Comparison of ENCODE assay signal across 1 cellular context in the genomic region with DNA sequence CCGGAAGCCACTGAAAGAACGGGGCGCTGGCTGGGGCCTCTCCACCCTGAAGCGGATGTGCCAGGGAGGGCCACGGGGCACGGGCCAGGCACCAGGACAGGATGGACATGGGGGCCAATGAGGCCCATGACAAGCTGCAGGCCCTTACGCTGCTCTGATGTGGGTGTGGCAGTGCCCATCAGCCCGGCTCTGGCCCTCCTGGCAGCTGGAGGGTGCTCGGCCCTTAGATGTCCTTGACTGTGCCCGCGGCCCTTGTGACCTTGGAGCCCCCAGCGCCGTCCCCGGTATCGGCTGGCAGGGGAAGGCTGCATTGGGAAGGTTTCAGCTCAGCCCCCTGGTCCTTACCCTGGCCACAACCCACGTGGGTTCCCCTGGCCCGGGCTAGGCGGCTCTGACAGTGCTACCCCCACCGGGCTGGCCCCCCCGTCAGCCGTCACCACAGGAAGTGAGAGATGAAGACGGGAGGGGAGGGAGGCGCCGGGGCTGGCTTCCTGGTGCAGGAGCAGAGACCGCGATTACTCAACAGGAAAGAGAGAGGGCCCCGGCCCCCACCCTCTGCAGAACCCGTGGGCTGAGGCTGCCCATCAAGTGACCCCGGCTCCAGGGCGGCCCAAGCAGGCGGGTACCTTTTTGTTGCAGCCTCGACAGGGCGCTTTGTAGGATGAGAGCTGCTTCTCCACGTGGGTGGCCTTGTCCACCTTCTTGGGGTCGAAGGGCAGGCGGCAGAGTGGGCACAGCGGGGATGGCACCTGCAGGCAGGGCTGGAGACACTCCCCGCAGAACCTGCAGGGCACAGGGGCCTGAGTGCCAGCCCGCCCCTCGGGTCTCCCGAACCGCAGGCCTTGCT.
TF ChIP-seq lines count a peak whose summit lies in the region.

No MANE protein-coding gene starts in this region.

TF ChIP-seq in HepG2, 621 proteins besides CTCF, POLR2A, EP300 and RAD21 (continued from another document and continues in another):
- TF ChIP-seq, protein P1, sequence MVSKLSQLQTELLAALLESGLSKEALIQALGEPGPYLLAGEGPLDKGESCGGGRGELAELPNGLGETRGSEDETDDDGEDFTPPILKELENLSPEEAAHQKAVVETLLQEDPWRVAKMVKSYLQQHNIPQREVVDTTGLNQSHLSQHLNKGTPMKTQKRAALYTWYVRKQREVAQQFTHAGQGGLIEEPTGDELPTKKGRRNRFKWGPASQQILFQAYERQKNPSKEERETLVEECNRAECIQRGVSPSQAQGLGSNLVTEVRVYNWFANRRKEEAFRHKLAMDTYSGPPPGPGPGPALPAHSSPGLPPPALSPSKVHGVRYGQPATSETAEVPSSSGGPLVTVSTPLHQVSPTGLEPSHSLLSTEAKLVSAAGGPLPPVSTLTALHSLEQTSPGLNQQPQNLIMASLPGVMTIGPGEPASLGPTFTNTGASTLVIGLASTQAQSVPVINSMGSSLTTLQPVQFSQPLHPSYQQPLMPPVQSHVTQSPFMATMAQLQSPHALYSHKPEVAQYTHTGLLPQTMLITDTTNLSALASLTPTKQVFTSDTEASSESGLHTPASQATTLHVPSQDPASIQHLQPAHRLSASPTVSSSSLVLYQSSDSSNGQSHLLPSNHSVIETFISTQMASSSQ (IDR thresholded peaks at IDR 0.05; ENCODE audit: low read depth) = 0 out of 2 replicates have a peak, but pooled peaks have one; percentile 25
- TF ChIP-seq, protein P1 (CRISPR knock-in tag; IDR thresholded peaks at IDR 0.05; ENCODE audit: borderline replicate concordance) = peak; percentile 40; the same call in 1 of the 2 replicates
- no peak for TF ChIP-seq KDM1A (CRISPR knock-in tag; IDR thresholded peaks at IDR 0.05)
- TF ChIP-seq RXRB (CRISPR knock-in tag; IDR thresholded peaks at IDR 0.05; ENCODE audit: borderline replicate concordance) = peak; percentile 90
- TF ChIP-seq SMAD1 (CRISPR knock-in tag; IDR thresholded peaks at IDR 0.05; ENCODE audit: borderline replicate concordance, low read depth) = peak; percentile 93; the same call in 1 of the 2 replicates
- TF ChIP-seq, protein P2, sequence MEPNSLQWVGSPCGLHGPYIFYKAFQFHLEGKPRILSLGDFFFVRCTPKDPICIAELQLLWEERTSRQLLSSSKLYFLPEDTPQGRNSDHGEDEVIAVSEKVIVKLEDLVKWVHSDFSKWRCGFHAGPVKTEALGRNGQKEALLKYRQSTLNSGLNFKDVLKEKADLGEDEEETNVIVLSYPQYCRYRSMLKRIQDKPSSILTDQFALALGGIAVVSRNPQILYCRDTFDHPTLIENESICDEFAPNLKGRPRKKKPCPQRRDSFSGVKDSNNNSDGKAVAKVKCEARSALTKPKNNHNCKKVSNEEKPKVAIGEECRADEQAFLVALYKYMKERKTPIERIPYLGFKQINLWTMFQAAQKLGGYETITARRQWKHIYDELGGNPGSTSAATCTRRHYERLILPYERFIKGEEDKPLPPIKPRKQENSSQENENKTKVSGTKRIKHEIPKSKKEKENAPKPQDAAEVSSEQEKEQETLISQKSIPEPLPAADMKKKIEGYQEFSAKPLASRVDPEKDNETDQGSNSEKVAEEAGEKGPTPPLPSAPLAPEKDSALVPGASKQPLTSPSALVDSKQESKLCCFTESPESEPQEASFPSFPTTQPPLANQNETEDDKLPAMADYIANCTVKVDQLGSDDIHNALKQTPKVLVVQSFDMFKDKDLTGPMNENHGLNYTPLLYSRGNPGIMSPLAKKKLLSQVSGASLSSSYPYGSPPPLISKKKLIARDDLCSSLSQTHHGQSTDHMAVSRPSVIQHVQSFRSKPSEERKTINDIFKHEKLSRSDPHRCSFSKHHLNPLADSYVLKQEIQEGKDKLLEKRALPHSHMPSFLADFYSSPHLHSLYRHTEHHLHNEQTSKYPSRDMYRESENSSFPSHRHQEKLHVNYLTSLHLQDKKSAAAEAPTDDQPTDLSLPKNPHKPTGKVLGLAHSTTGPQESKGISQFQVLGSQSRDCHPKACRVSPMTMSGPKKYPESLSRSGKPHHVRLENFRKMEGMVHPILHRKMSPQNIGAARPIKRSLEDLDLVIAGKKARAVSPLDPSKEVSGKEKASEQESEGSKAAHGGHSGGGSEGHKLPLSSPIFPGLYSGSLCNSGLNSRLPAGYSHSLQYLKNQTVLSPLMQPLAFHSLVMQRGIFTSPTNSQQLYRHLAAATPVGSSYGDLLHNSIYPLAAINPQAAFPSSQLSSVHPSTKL (CRISPR knock-in tag; IDR thresholded peaks at IDR 0.05) = no peak; the same call in none of the 2 replicates
- no peak for TF ChIP-seq TOE1 (CRISPR knock-in tag; IDR thresholded peaks at IDR 0.05)
- TF ChIP-seq ZNF101 (CRISPR knock-in tag; IDR thresholded peaks at IDR 0.05; ENCODE audit: borderline replicate concordance, low read depth) = no peak
- no peak for TF ChIP-seq ZNF564 (CRISPR knock-in tag; IDR thresholded peaks at IDR 0.05)
- TF ChIP-seq, protein P3, sequence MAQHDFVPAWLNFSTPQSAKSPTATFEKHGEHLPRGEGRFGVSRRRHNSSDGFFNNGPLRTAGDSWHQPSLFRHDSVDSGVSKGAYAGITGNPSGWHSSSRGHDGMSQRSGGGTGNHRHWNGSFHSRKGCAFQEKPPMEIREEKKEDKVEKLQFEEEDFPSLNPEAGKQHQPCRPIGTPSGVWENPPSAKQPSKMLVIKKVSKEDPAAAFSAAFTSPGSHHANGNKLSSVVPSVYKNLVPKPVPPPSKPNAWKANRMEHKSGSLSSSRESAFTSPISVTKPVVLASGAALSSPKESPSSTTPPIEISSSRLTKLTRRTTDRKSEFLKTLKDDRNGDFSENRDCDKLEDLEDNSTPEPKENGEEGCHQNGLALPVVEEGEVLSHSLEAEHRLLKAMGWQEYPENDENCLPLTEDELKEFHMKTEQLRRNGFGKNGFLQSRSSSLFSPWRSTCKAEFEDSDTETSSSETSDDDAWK (CRISPR knock-in tag; IDR thresholded peaks at IDR 0.05) = no peak
- no peak for TF ChIP-seq ZNF569 (CRISPR knock-in tag; IDR thresholded peaks at IDR 0.05; ENCODE audit: borderline replicate concordance)
- TF ChIP-seq PAXIP1 (CRISPR knock-in tag; conservative IDR thresholded peaks at IDR 0.05) = peak; percentile 89
- TF ChIP-seq HIVEP1 (CRISPR knock-in tag; IDR thresholded peaks at IDR 0.05) = peak; percentile 40
- peak; percentile 46; the same call in 1 of the 2 replicates for TF ChIP-seq ZNF180 (CRISPR knock-in tag; IDR thresholded peaks at IDR 0.05; ENCODE audit: borderline replicate concordance, low read depth)
- no peak for TF ChIP-seq PRMT3 (CRISPR knock-in tag; IDR thresholded peaks at IDR 0.05; ENCODE audit: borderline replicate concordance, low read depth)
- TF ChIP-seq ATF1 (CRISPR knock-in tag; IDR thresholded peaks at IDR 0.05) = peak; percentile 67; the same call in 1 of the 2 replicates
- TF ChIP-seq ZC3H13 (CRISPR knock-in tag; IDR thresholded peaks at IDR 0.05) = 0 out of 2 replicates have a peak, but pooled peaks have one; percentile 72
- no peak; the same call in 1 of the 2 replicates for TF ChIP-seq GFI1 (CRISPR knock-in tag; IDR thresholded peaks at IDR 0.05; ENCODE audit: borderline replicate concordance)
- TF ChIP-seq, protein P4, sequence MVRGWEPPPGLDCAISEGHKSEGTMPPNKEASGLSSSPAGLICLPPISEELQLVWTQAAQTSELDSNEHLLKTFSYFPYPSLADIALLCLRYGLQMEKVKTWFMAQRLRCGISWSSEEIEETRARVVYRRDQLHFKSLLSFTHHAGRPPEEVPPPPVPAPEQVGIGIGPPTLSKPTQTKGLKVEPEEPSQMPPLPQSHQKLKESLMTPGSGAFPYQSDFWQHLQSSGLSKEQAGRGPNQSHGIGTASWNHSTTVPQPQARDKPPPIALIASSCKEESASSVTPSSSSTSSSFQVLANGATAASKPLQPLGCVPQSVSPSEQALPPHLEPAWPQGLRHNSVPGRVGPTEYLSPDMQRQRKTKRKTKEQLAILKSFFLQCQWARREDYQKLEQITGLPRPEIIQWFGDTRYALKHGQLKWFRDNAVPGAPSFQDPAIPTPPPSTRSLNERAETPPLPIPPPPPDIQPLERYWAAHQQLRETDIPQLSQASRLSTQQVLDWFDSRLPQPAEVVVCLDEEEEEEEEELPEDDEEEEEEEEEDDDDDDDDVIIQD (CRISPR knock-in tag; IDR thresholded peaks at IDR 0.05; ENCODE audit: low read depth) = no peak
- TF ChIP-seq ZFP82 (CRISPR knock-in tag; IDR thresholded peaks at IDR 0.05; ENCODE audit: borderline replicate concordance) = peak; percentile 94; the same call in 1 of the 2 replicates
- no peak; the same call in 1 of the 2 replicates for TF ChIP-seq ZNF558 (CRISPR knock-in tag; IDR thresholded peaks at IDR 0.05; ENCODE audit: borderline replicate concordance)
- TF ChIP-seq, protein P5, sequence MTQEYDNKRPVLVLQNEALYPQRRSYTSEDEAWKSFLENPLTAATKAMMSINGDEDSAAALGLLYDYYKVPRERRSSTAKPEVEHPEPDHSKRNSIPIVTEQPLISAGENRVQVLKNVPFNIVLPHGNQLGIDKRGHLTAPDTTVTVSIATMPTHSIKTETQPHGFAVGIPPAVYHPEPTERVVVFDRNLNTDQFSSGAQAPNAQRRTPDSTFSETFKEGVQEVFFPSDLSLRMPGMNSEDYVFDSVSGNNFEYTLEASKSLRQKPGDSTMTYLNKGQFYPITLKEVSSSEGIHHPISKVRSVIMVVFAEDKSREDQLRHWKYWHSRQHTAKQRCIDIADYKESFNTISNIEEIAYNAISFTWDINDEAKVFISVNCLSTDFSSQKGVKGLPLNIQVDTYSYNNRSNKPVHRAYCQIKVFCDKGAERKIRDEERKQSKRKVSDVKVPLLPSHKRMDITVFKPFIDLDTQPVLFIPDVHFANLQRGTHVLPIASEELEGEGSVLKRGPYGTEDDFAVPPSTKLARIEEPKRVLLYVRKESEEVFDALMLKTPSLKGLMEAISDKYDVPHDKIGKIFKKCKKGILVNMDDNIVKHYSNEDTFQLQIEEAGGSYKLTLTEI (CRISPR knock-in tag; conservative IDR thresholded peaks at IDR 0.05) = no peak
- no peak for TF ChIP-seq EZH2 (conservative IDR thresholded peaks at IDR 0.05; ENCODE audit: low read depth, low read length)
- peak; percentile 70; the same call in 1 of the 2 replicates for TF ChIP-seq GZF1 (CRISPR knock-in tag; IDR thresholded peaks at IDR 0.05)
- no peak for TF ChIP-seq MBNL3 (CRISPR knock-in tag; conservative IDR thresholded peaks at IDR 0.05)
- peak; percentile 94 for TF ChIP-seq MEIS2 (CRISPR knock-in tag; IDR thresholded peaks at IDR 0.05)
- no peak for TF ChIP-seq CENPBD1 (CRISPR knock-in tag; IDR thresholded peaks at IDR 0.05; ENCODE audit: borderline replicate concordance, low read depth)
- 0 out of 2 replicates have a peak, but pooled peaks have one; percentile 38 for TF ChIP-seq TSC22D2 (CRISPR knock-in tag; IDR thresholded peaks at IDR 0.05; ENCODE audit: borderline replicate concordance)
- TF ChIP-seq SCMH1 (CRISPR knock-in tag; IDR thresholded peaks at IDR 0.05; ENCODE audit: borderline replicate concordance) = no peak
- peak; percentile 83 for TF ChIP-seq ARNTL (CRISPR knock-in tag; IDR thresholded peaks at IDR 0.05)
- TF ChIP-seq, protein P6, sequence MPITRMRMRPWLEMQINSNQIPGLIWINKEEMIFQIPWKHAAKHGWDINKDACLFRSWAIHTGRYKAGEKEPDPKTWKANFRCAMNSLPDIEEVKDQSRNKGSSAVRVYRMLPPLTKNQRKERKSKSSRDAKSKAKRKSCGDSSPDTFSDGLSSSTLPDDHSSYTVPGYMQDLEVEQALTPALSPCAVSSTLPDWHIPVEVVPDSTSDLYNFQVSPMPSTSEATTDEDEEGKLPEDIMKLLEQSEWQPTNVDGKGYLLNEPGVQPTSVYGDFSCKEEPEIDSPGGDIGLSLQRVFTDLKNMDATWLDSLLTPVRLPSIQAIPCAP (CRISPR knock-in tag; IDR thresholded peaks at IDR 0.05; ENCODE audit: low read depth) = no peak
- TF ChIP-seq BRD4 (CRISPR knock-in tag; IDR thresholded peaks at IDR 0.05) = no peak
- no peak for TF ChIP-seq PHB2 (IDR thresholded peaks at IDR 0.05; ENCODE audit: partially characterized antibody)
- TF ChIP-seq ARNT (IDR thresholded peaks at IDR 0.05) = no peak
- no peak for TF ChIP-seq ZNF780A (CRISPR knock-in tag; IDR thresholded peaks at IDR 0.05)
- no peak for TF ChIP-seq BHLHE40 (IDR thresholded peaks at IDR 0.05; ENCODE audit: low read length)
- no peak for TF ChIP-seq ZNF615 (CRISPR knock-in tag; IDR thresholded peaks at IDR 0.05; ENCODE audit: borderline replicate concordance)
- TF ChIP-seq ZNF883 (CRISPR knock-in tag; IDR thresholded peaks at IDR 0.05; ENCODE audit: not compliant biosample characterization) = peak; percentile 55
- peak; percentile 76; the same call in 1 of the 2 replicates for TF ChIP-seq ZSCAN9 (CRISPR knock-in tag; IDR thresholded peaks at IDR 0.05; ENCODE audit: borderline replicate concordance)
